Comparison of ENCODE assay signal across 31 cellular contexts in genomic region chr2:53530126-53530525, GRCh38.
"Had no signal": no experiment of that assay in that cellular context is flagged by ENCODE, and none has a peak within 500 bp of the region (broad histone marks: within the 10 kb centered on the region; RNA-seq: fewer than 3 reads in every experiment).

No MANE protein-coding gene starts in this region.

- ATAC-seq: activated CD4-positive, CD25-positive, alpha-beta regulatory T cell treated with anti-CD3 and anti-CD28 coated beads, Interleukin-2, amount 50 U/mL, for 24 hours; activated naive CD4-positive, alpha-beta T cell treated with anti-CD3 and anti-CD28 coated beads, Interleukin-2, amount 50 U/mL, for 72 hours; activated T-cell treated with anti-CD3 and anti-CD28 coated beads, Interleukin-2, amount 50 U/mL, for 72 hours; effector memory CD8-positive, alpha-beta T cell; gastroesophageal sphincter; heart right ventricle; T-cell had no signal

- DNase-seq: activated B cell treated with CpG ODN at 0.5 μM for 24 hours; activated CD4-positive, alpha-beta memory T cell treated with anti-CD3 and anti-CD28 coated beads, Interleukin-2, amount 10 ng/mL, durations not matched to agents 7 days and 5 days; activated CD4-positive, alpha-beta T cell treated with anti-CD3 and anti-CD28 coated beads for 48 hours; activated CD8-positive, alpha-beta memory T cell treated with anti-CD3 and anti-CD28 coated beads, Interleukin-2, amount 50 U/mL, for 48 hours; activated gamma-delta T cell; activated naive CD4-positive, alpha-beta T cell; activated naive CD4-positive, alpha-beta T cell treated with anti-CD3 and anti-CD28 coated beads, Interleukin-2, amount 10 ng/mL, durations not matched to agents 7 days and 5 days; activated naive CD8-positive, alpha-beta T cell treated with anti-CD3 and anti-CD28 coated beads, Interleukin-2, amount 10 ng/mL, durations not matched to agents 7 days and 5 days; activated T-cell treated with anti-CD3 and anti-CD28 coated beads for 4 hours; activated T-cell treated with anti-CD3 and anti-CD28 coated beads, Interleukin-2, amount 50 U/mL, for 24 hours; activated T-cell treated with anti-CD3 and anti-CD28 coated beads, Interleukin-2, amount 50 U/mL, for 72 hours; amniotic stem cell; anterior cingulate cortex; brain microvascular endothelial cell; caudate nucleus; cortex of kidney; dermis blood vessel endothelial cell; effector CD4-positive, alpha-beta T cell; effector memory CD8-positive, alpha-beta T cell; erythroblast; foreskin melanocyte; heart right ventricle; T-cell; T1000; WERI-Rb-1 had no signal

- FAIRE-seq: astrocyte, bronchial epithelial cell, colon had no signal
